In the genomic region with DNA sequence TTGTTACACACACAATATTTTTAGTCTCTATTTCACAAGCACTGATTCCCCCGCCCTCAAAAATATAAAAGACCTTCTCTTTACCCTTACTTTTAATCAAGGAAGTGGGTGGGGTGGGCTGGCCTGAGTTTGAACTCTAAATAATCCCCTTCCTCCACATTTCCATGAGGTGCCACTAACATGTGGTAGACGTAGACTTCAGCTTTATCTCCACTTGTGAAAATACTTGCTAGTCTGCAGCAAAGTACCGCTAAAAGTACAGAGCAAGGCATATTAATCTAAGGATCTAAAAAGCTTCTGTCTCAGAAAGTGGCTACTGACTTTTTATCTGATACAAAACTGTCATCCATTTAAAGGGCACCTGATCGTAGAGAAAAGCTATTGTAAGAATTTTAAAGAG, we compare ENCODE assay signal across 20 cellular contexts.
"Had no signal": no experiment of that assay in that cellular context is flagged by ENCODE, and none has a peak within 500 bp of the region (broad histone marks: within the 10 kb centered on the region; RNA-seq: fewer than 3 reads in every experiment).

No MANE protein-coding gene starts in this region.

- H3K4me1 ChIP-seq: Peyer's patch, SJSA1 had no signal

- H3K36me3 ChIP-seq: Peyer's patch, SJSA1 had no signal

- H3K4me3 ChIP-seq: Peyer's patch, SJSA1 had no signal

- H3K27me3 ChIP-seq: Peyer's patch, SJSA1 had no signal

- H3K9me3 ChIP-seq: Peyer's patch, SJSA1 had no signal

- H3K27ac ChIP-seq: HL-60, Peyer's patch, SJSA1 had no signal

- DNase-seq: IMR-90; Kasumi-1; KG1; MM.1S; NCI-H1092 treated with DMSO at 0.1 percent for 48 hours; NCI-H1436; NCI-H187; NCI-H2029; NCI-H2081 treated with DMSO at 0.1 percent for 48 hours; NCI-H2171; NCI-H226; NCI-H446; NCI-H510A; NCI-H524 treated with DMSO at 0.1 percent for 48 hours; NK-92 treated with Interleukin-12 subunit alpha and Interleukin-12 subunit beta, amount 100 ng/mL, for 24 hours; PC-3; Peyer's patch; SHP77 treated with DMSO at 0.1 percent for 48 hours had no signal
